8 cellular contexts compared by ENCODE assay signal in genomic region chr1:37561794-37562132, GRCh38. TPM values are rescaled to one million over a fixed set of nuclear protein-coding genes. Genes with fewer than 3 reads are reported as not detected.
DNase-seq lines count a peak whose midpoint lies in the region; ATAC-seq lines count a peak whose summit lies in the region.

No MANE protein-coding gene starts in this region.

- no peak overlapping the region for H3K27ac Mint-ChIP-seq in activated naive CD4-positive, alpha-beta T cell treated with anti-CD3 and anti-CD28 coated beads for 36 hours

- no peak overlapping the region for H3K4me3 Mint-ChIP-seq in activated naive CD4-positive, alpha-beta T cell treated with anti-CD3 and anti-CD28 coated beads for 36 hours

- no peaks in the 10 kb centered on the region for H3K9me3 Mint-ChIP-seq in activated naive CD4-positive, alpha-beta T cell treated with anti-CD3 and anti-CD28 coated beads for 36 hours

- CTCF ChIA-PET in activated naive CD4-positive, alpha-beta T cell treated with anti-CD3 and anti-CD28 coated beads for 36 hours (lab: Charles Lee): interaction anchor here (0.5 to 1.3 kb wide), 4 partner anchors 47 to 128 kb away, joined by 3 read pairs; partner anchors contain the start of gene MEAF6

- intact Hi-C loops in activated naive CD4-positive, alpha-beta T cell treated with anti-CD3 and anti-CD28 coated beads for 36 hours (cut with micrococcal nuclease): loop anchor here (1.0 kb wide), 1 partner anchor 121 kb away; no protein-coding TSS in a partner anchor

- no peak for ATAC-seq in HG02973 (IDR thresholded peaks at IDR 0.05; ENCODE audit: unreplicated experiment)

- no peaks in the 10 kb centered on the region for H3K27me3 Mint-ChIP-seq in activated naive CD4-positive, alpha-beta T cell treated with anti-CD3 and anti-CD28 coated beads for 36 hours (ENCODE audit: low read depth)

- H3K4me1 Mint-ChIP-seq in activated naive CD4-positive, alpha-beta T cell treated with anti-CD3 and anti-CD28 coated beads for 36 hours (ENCODE audit: low read depth): no peaks in the 10 kb centered on the region

- DNase-seq in NCI-H82 (lab: John Stamatoyannopoulos, UW) (peak; percentile 62), NCI-H82 treated with DMSO at 0.1 percent for 48 hours (lab: John Stamatoyannopoulos, UW; ENCODE audit: unreplicated experiment) (no peak), NCI-H460 (ENCODE audit: extremely low read depth, low read depth) (peak; percentile 34), kidney tubule cell (ENCODE audit: low spot score) (peak; percentile 11), NCI-H1417 treated with DMSO at 0.1 percent for 48 hours (lab: John Stamatoyannopoulos, UW) (no peak), inferior parietal cortex (ENCODE audit: extremely low spot score) (no peak)
- DNase-seq in activated naive CD4-positive, alpha-beta T cell treated with anti-CD3 and anti-CD28 coated beads for 36 hours: peak; percentile 53

- peaks cover 6% of the 10 kb centered on the region for H3K36me3 Mint-ChIP-seq in activated naive CD4-positive, alpha-beta T cell treated with anti-CD3 and anti-CD28 coated beads for 36 hours (ENCODE audit: low read depth)

RNA-seq across cellular contexts. Expression of gene DNALI1, which starts 5.0 kb away (rescaled TPM):
- total RNA-seq in NCI-H460 (2014; rRNA removed; shearing (Covaris generic)): not detected in 2 replicates
- not detected in 2 replicates for polyA plus RNA-seq in NCI-H460 (2014; cell fraction: nucleus; rRNA removed)
- total RNA-seq in activated naive CD4-positive, alpha-beta T cell treated with anti-CD3 and anti-CD28 coated beads for 36 hours: not detected

RNA-seq across cellular contexts. Expression of gene SNIP1, which starts 7.7 kb away (rescaled TPM):
- total RNA-seq in NCI-H460 (2014; rRNA removed; shearing (Covaris generic)): 8.6 and 9.1 TPM in 2 replicates
- 4.1 and 6.5 TPM in 2 replicates for polyA plus RNA-seq in NCI-H460 (2014; cell fraction: nucleus; rRNA removed)
- total RNA-seq in activated naive CD4-positive, alpha-beta T cell treated with anti-CD3 and anti-CD28 coated beads for 36 hours: 10 to 100 TPM; 14.3 to 15.3 TPM

RNA-seq across cellular contexts. Expression of gene GNL2, which starts 34.0 kb away (rescaled TPM):
- 34.8 and 50.8 TPM in 2 replicates for total RNA-seq in NCI-H460 (2014; rRNA removed; shearing (Covaris generic))
- 56.7 and 67.9 TPM in 2 replicates for polyA plus RNA-seq in NCI-H460 (2014; cell fraction: nucleus; rRNA removed)
- 10 to 100 TPM; 62.2 to 65.3 TPM for total RNA-seq in activated naive CD4-positive, alpha-beta T cell treated with anti-CD3 and anti-CD28 coated beads for 36 hours

RNA-seq across cellular contexts. Expression of gene MEAF6, which starts 47.2 kb away (rescaled TPM):
- 82.0 and 95.0 TPM in 2 replicates for total RNA-seq in NCI-H460 (2014; rRNA removed; shearing (Covaris generic))
- 61.6 and 63.6 TPM in 2 replicates for polyA plus RNA-seq in NCI-H460 (2014; cell fraction: nucleus; rRNA removed)
- 10 to 100 TPM; 57.5 to 62.8 TPM for total RNA-seq in activated naive CD4-positive, alpha-beta T cell treated with anti-CD3 and anti-CD28 coated beads for 36 hours

Comparison
In these comparisons a context has a peak if more than half of its experiments do, and no peak if none do; other contexts are left out.
1. DNase-seq: peak in NCI-H82 (single experiment), NCI-H460 (single experiment), activated naive CD4-positive, alpha-beta T cell treated with anti-CD3 and anti-CD28 coated beads for 36 hours (single experiment) and kidney tubule cell (single experiment); none in NCI-H82 treated with DMSO at 0.1 percent for 48 hours (single experiment), NCI-H1417 treated with DMSO at 0.1 percent for 48 hours (single experiment) and inferior parietal cortex (single experiment).